11 cellular contexts compared by ENCODE assay signal in the genomic region with DNA sequence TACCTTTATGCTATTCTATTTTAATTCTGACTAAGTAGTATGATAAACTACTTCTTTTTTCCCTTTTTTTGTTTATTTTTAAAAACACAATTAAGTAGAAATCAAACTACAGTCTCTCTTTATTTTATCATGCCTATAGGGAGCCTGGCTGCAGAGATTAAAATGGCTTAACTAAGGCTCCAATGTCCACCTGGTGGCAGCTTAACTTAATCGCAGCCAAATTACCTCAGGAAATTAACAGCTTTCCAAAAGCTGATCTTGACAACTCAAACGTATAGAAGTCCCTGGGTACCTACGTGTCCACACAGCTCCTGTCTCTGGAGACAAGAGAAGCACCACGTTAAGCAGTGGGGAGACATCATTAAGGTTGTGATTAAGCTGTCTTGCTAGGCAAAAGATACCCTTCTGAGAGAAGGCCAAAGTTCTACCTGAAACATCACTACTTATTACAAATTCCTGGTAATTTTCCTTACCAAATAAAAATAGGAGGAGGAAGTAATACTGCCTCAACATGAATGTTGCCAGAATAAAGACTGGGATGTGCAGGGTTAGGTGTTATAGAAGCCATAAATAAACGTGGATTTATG.
A peak's percentile ranks its signal among the peaks of the same experiment; 100 is the strongest.
DNase-seq lines count a peak whose midpoint lies in the region; ATAC-seq, FAIRE-seq and TF ChIP-seq lines count a peak whose summit lies in the region.
"Had no signal": no experiment of that assay in that cellular context is flagged by ENCODE, and none has a peak within 500 bp of the region (broad histone marks: within the 10 kb centered on the region; RNA-seq: fewer than 3 reads in every experiment).

No MANE protein-coding gene starts in this region.

- no peaks in the 10 kb centered on the region for H3K79me2 ChIP-seq in OCI-LY7 (ENCODE audit: insufficient read depth, low read depth, low read length)

- no peaks in the 10 kb centered on the region for H3K9me2 ChIP-seq in OCI-LY7 (ENCODE audit: insufficient read depth, low read length)

- H3K36me3 ChIP-seq in OCI-LY7 (ENCODE audit: insufficient read depth, low read length): no peaks in the 10 kb centered on the region
- H3K36me3 ChIP-seq: ovary had no signal

- no peaks in the 10 kb centered on the region for H3K27me3 Mint-ChIP-seq in activated T-cell treated with anti-CD3 and anti-CD28 coated beads, Interleukin-2, amount 50 U/mL, for 72 hours (ENCODE audit: low read depth)

- H3K9me3 ChIP-seq in A549: no peaks in the 10 kb centered on the region; the same call in 2 of the 3 replicates
- no peaks in the 10 kb centered on the region for H3K9me3 ChIP-seq in OCI-LY7 (ENCODE audit: low read length)

- BruUV-seq in OCI-LY7 (replicated peaks; lab: Mats Ljungman, UMichigan): no TSS peak

- H2AFZ ChIP-seq in OCI-LY7 (ENCODE audit: low read length): no peak overlapping the region

- ATAC-seq in A549: peak in 1 of 2 experiments; percentile 33; a peak in 1 of 6 replicates
- no peak for ATAC-seq in activated T-cell treated with anti-CD3 and anti-CD28 coated beads, Interleukin-2, amount 50 U/mL, for 72 hours (replicated peaks in 1 of 2)
- no peak for ATAC-seq in HG02571 (IDR thresholded peaks at IDR 0.05; ENCODE audit: unreplicated experiment)
- ATAC-seq in GM19397 (IDR thresholded peaks at IDR 0.05; ENCODE audit: unreplicated experiment): no peak

- H3K36me3 Mint-ChIP-seq in activated T-cell treated with anti-CD3 and anti-CD28 coated beads, Interleukin-2, amount 50 U/mL, for 72 hours (ENCODE audit: insufficient read depth in 2 of 2): peaks cover 3 to 6% of the 10 kb centered on the region in 2 donors

- peaks cover 5 to 9% of the 10 kb centered on the region in 2 donors for H3K9me3 Mint-ChIP-seq in activated T-cell treated with anti-CD3 and anti-CD28 coated beads, Interleukin-2, amount 50 U/mL, for 72 hours

- no peak overlapping the region for H3K4me2 ChIP-seq in A549
- no peak overlapping the region for H3K4me2 ChIP-seq in OCI-LY7 (ENCODE audit: low read length)

- no peak for FAIRE-seq in A549 (lab: Jason Lieb, UNC)

- TF ChIP-seq POLR2A in A549 (IDR thresholded peaks at IDR 0.05; ENCODE audit: low read length): no peak

- TF ChIP-seq RAD21 in A549 (conservative IDR thresholded peaks at IDR 0.05 in 1 of 2, IDR thresholded peaks at IDR 0.05 in 1 of 2): peak in 1 of 2 experiments; percentile 13; a peak in 1 of 5 replicates

- intact Hi-C loops in OCI-LY7 (cut with micrococcal nuclease; ENCODE audit: unreplicated experiment): no loop called here

- H3K27ac ChIP-seq in A549: no peak overlapping the region
- H3K27ac ChIP-seq in OCI-LY7 (ENCODE audit: low read depth, low read length, poor library complexity, severe bottlenecking): no peak overlapping the region
- H3K27ac ChIP-seq: ovary had no signal

- POLR2A ChIA-PET in A549 (lab: Yijun Ruan, JAX): no interaction called here
- POLR2A ChIA-PET in OCI-LY7 (lab: Charles Lee): no interaction called here

- no peak overlapping the region for H3K4me3 Mint-ChIP-seq in activated T-cell treated with anti-CD3 and anti-CD28 coated beads, Interleukin-2, amount 50 U/mL, for 72 hours

- H3K4me1 Mint-ChIP-seq in activated T-cell treated with anti-CD3 and anti-CD28 coated beads, Interleukin-2, amount 50 U/mL, for 72 hours (ENCODE audit: low read depth): no peaks in the 10 kb centered on the region

- CTCF ChIA-PET in A549 (lab: Yijun Ruan, JAX): interaction anchor here (0.8 kb wide), 1 partner anchor 13 kb away, joined by 4 read pairs; no protein-coding TSS in a partner anchor
- CTCF ChIA-PET in OCI-LY7 (lab: Charles Lee; ENCODE audit: unreplicated experiment): no interaction called here

- WGBS in A549 (ENCODE audit: missing lambda C conversion rate): 1% methylated on average over 5 of the region's 5 CpGs

- no peak overlapping the region for H3K4me3 ChIP-seq in A549
- H3K4me3 ChIP-seq in OCI-LY7 (ENCODE audit: low read depth, low read length, poor library complexity, severe bottlenecking): no peak overlapping the region
- H3K4me3 ChIP-seq: ovary had no signal

- H3K4me1 ChIP-seq in A549: no peaks in the 10 kb centered on the region
- H3K4me1 ChIP-seq in OCI-LY7 (ENCODE audit: insufficient read depth, low read length, poor library complexity, severe bottlenecking): no peaks in the 10 kb centered on the region

- TF ChIP-seq CTCF in A549 (IDR thresholded peaks at IDR 0.05) (peak; percentile 9; the same call in 1 of the 3 replicates), GM12874 (IDR thresholded peaks at IDR 0.05; ENCODE audit: insufficient read depth, low read depth, low read length) (peak; percentile 18; the same call in 1 of the 2 replicates), OCI-LY7 (conservative IDR thresholded peaks at IDR 0.05; ENCODE audit: low read length) (peak; percentile 64)

- no peaks in the 10 kb centered on the region for H4K20me1 ChIP-seq in OCI-LY7 (ENCODE audit: insufficient read depth, low read length)

- DNase-seq in A549 (ENCODE audit: low read depth in 1 of 2, low spot score in 1 of 2) (peak; percentile 3 to 23), OCI-LY7 (ENCODE audit: low spot score) (peak; percentile 8), fibroblast of peridontal ligament (ENCODE audit: extremely low read depth) (peak; percentile 66), NOMO-1 (lab: John Stamatoyannopoulos, UW; ENCODE audit: unreplicated experiment in 2 of 2) (no peak)
- no peak for DNase-seq in activated T-cell treated with anti-CD3 and anti-CD28 coated beads, Interleukin-2, amount 50 U/mL, for 72 hours
- DNase-seq: activated gamma-delta T cell treated with Interleukin-2 at 50 U/mL for 16 hours, NCI-H1436 treated with DMSO at 0.1 percent for 48 hours, ovary had no signal

- H3K27ac Mint-ChIP-seq in activated T-cell treated with anti-CD3 and anti-CD28 coated beads, Interleukin-2, amount 50 U/mL, for 72 hours: no peak overlapping the region

- no peak for TF ChIP-seq EP300 in A549 (IDR thresholded peaks at IDR 0.05)

TF ChIP-seq in A549, 52 proteins besides CTCF, POLR2A, EP300 and RAD21:
- TF ChIP-seq FOXS1 (CRISPR knock-in tag; IDR thresholded peaks at IDR 0.05): no peak
- TF ChIP-seq HDAC2 (IDR thresholded peaks at IDR 0.05): no peak
- no peak for TF ChIP-seq ZC3H11A (IDR thresholded peaks at IDR 0.05)
- no peak for TF ChIP-seq CBX8 (IDR thresholded peaks at IDR 0.05)
- TF ChIP-seq ZNF302 (CRISPR knock-in tag; IDR thresholded peaks at IDR 0.05): no peak
- no peak for TF ChIP-seq MAX (IDR thresholded peaks at IDR 0.05)
- TF ChIP-seq MYC (IDR thresholded peaks at IDR 0.05; ENCODE audit: borderline replicate concordance, low read length): no peak
- TF ChIP-seq CEBPB (IDR thresholded peaks at IDR 0.05): no peak
- TF ChIP-seq HOXA7 (CRISPR knock-in tag; IDR thresholded peaks at IDR 0.05): no peak
- TF ChIP-seq, protein P1, sequence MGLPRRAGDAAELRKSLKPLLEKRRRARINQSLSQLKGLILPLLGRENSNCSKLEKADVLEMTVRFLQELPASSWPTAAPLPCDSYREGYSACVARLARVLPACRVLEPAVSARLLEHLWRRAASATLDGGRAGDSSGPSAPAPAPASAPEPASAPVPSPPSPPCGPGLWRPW (IDR thresholded peaks at IDR 0.05): no peak
- TF ChIP-seq EHF (CRISPR knock-in tag; IDR thresholded peaks at IDR 0.05): no peak
- no peak for TF ChIP-seq HOXB5 (CRISPR knock-in tag; IDR thresholded peaks at IDR 0.05)
- no peak for TF ChIP-seq JUN (IDR thresholded peaks at IDR 0.05)
- TF ChIP-seq CBX2 (IDR thresholded peaks at IDR 0.05; ENCODE audit: borderline replicate concordance, low read depth): no peak
TF ChIP-seq in A549: peak in this region for 0.

Comparison
In these comparisons a context has a peak if more than half of its experiments do, and no peak if none do; other contexts are left out.
1. DNase-seq: peak in A549 (2 of 2), OCI-LY7 (single experiment) and fibroblast of peridontal ligament (single experiment); none in activated T-cell treated with anti-CD3 and anti-CD28 coated beads, Interleukin-2, amount 50 U/mL, for 72 hours (0 of 2) and NOMO-1 (0 of 2).
2. CTCF ChIP-seq: peak in every context shown above with its lines; median percentile 64 in OCI-LY7; 18 in GM12874; 9 in A549.